8 cellular contexts compared by ENCODE assay signal in genomic region chr6:24766685-24767462, GRCh38.
DNase-seq lines count a peak whose midpoint lies in the region; ATAC-seq and TF ChIP-seq lines count a peak whose summit lies in the region.

No MANE protein-coding gene starts in this region.

- H3K4me1 ChIP-seq in RWPE2 (ENCODE audit: insufficient read depth, poor library complexity, severe bottlenecking), result no peaks in the 10 kb centered on the region

- peak; percentile 6 for DNase-seq in NCI-H2107 treated with DMSO at 0.1 percent for 48 hours (lab: John Stamatoyannopoulos, UW; ENCODE audit: unreplicated experiment)
- no peak for DNase-seq in NCI-H2107 (lab: John Stamatoyannopoulos, UW)
- no peak for DNase-seq in RWPE2 (ENCODE audit: low spot score)
- peak; percentile 61 for DNase-seq in fibroblast of pulmonary artery (ENCODE audit: low read depth)
- DNase-seq in stimulated activated naive CD8-positive, alpha-beta T cell treated with anti-CD3 and anti-CD28 coated beads, Interleukin-15, Interleukin-2, amounts not matched to agents 100 U/mL and 50 U/mL, for 24 hours, result no peak
- DNase-seq in effector CD4-positive, alpha-beta T cell, result no peak

- H3K4me3 ChIP-seq in RWPE2 (ENCODE audit: severe bottlenecking) (no peak overlapping the region), fibroblast of pulmonary artery (replicated peaks; ENCODE audit: low read depth, low read length) (no peak overlapping the region)

- peak; percentile 80 for TF ChIP-seq CTCF in RWPE2 (IDR thresholded peaks at IDR 0.05; ENCODE audit: poor library complexity, severe bottlenecking)
- peak; percentile 46 for TF ChIP-seq CTCF in fibroblast of pulmonary artery (IDR thresholded peaks at IDR 0.05; ENCODE audit: low read length, missing control alignments)

- no peaks in the 10 kb centered on the region for H3K27me3 ChIP-seq in RWPE2 (ENCODE audit: insufficient read depth, poor library complexity, severe bottlenecking)

- peak; percentile 52 for ATAC-seq in HG03280 (IDR thresholded peaks at IDR 0.05; ENCODE audit: unreplicated experiment)
- peak; percentile 64; the same call in 2 of the 3 replicates for ATAC-seq in RWPE2 (ENCODE audit: low read depth)
- peak; percentile 40 for ATAC-seq in stimulated activated naive CD8-positive, alpha-beta T cell treated with anti-CD3 and anti-CD28 coated beads, Interleukin-15, Interleukin-2, amounts not matched to agents 100 U/mL and 50 U/mL, for 24 hours
- ATAC-seq in GM21529 (IDR thresholded peaks at IDR 0.05; ENCODE audit: unreplicated experiment), result no peak

- H3K36me3 ChIP-seq in RWPE2 (ENCODE audit: low read depth), result no peaks in the 10 kb centered on the region

- no peaks in the 10 kb centered on the region for H3K9me3 ChIP-seq in RWPE2 (ENCODE audit: severe bottlenecking)

- H3K27ac ChIP-seq in RWPE2 (ENCODE audit: poor library complexity, severe bottlenecking), result no peak overlapping the region

Comparison
In these comparisons a context has a peak if more than half of its experiments do, and no peak if none do; other contexts are left out.
1. DNase-seq: peak in NCI-H2107 treated with DMSO at 0.1 percent for 48 hours (single experiment) and fibroblast of pulmonary artery (single experiment); none in NCI-H2107 (single experiment), RWPE2 (single experiment), stimulated activated naive CD8-positive, alpha-beta T cell treated with anti-CD3 and anti-CD28 coated beads, Interleukin-15, Interleukin-2, amounts not matched to agents 100 U/mL and 50 U/mL, for 24 hours (single experiment) and effector CD4-positive, alpha-beta T cell (single experiment).